Comparison of ENCODE assay signal across 1 cellular context in genomic region chr16:82756283-82756599, GRCh38.
TF ChIP-seq lines count a peak whose summit lies in the region.

No MANE protein-coding gene starts in this region.

TF ChIP-seq in SK-N-SH treated with all-trans-retinoic acid at 6 μM for 48 hours, 23 proteins besides CTCF, POLR2A, EP300 and RAD21 (continued from another document):
- no peak for TF ChIP-seq PATZ1 (CRISPR knock-in tag; IDR thresholded peaks at IDR 0.05; ENCODE audit: borderline replicate concordance)
- no peak for TF ChIP-seq TCF4 (CRISPR knock-in tag; IDR thresholded peaks at IDR 0.05; ENCODE audit: borderline replicate concordance)
- TF ChIP-seq TOX (CRISPR knock-in tag; IDR thresholded peaks at IDR 0.05; ENCODE audit: borderline replicate concordance): no peak
- TF ChIP-seq CSDC2 (CRISPR knock-in tag; IDR thresholded peaks at IDR 0.05): no peak
- no peak for TF ChIP-seq ESRRG (CRISPR knock-in tag; IDR thresholded peaks at IDR 0.05)
- TF ChIP-seq CREB5 (CRISPR knock-in tag; IDR thresholded peaks at IDR 0.05; ENCODE audit: low read depth): no peak
- TF ChIP-seq GLIS3 (CRISPR knock-in tag; IDR thresholded peaks at IDR 0.05): no peak
